In the genomic region with DNA sequence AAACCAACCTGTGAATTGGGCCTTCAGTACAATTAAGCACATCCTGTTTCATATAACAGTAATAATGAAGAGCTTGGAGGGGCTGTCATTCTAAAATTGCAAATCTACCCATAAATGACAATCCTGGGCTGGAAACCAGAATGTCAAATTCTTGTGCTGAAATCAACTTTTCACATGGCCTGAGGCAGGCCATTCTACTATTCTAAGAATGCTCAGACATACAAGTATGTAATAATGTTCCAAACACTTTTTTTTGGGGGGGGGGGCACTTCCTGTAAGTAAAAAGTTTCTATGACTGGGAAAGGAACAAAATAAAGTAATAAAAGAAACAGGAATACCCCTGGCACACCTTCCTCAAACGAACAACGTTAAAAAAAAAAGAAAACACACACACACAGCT, we compare ENCODE assay signal across 10 cellular contexts. TPM values are rescaled to one million over a fixed set of nuclear protein-coding genes. Genes with fewer than 3 reads are reported as not detected.
DNase-seq lines count a peak whose midpoint lies in the region; ATAC-seq, FAIRE-seq and TF ChIP-seq lines count a peak whose summit lies in the region.
"Had no signal": no experiment of that assay in that cellular context is flagged by ENCODE, and none has a peak within 500 bp of the region (broad histone marks: within the 10 kb centered on the region; RNA-seq: fewer than 3 reads in every experiment).

No MANE protein-coding gene starts in this region.

- no peak for TF ChIP-seq POLR2A in HepG2 (IDR thresholded peaks at IDR 0.05; ENCODE audit: insufficient read depth in 1 of 2, low read depth in 2 of 2, low read length in 2 of 2)
- TF ChIP-seq POLR2A in tibial nerve (IDR thresholded peaks at IDR 0.05) = no peak

- H3K27me3 ChIP-seq in HepG2 (ENCODE audit: control insufficient read depth in 1 of 2, insufficient read depth in 2 of 2, low read length in 2 of 2) (no peaks in the 10 kb centered on the region; a peak in 1 of 5 replicates), tibial nerve (no peaks in the 10 kb centered on the region)

- H3K27ac ChIP-seq in HepG2 (ENCODE audit: extremely low read length, insufficient read depth, low read length) (peak overlapping the region; percentile 89), tibial nerve (peak overlapping the region in 2 of 4 donors; percentile 97 to 100), substantia nigra (ENCODE audit: low read depth, low read length, poor library complexity, severe bottlenecking) (no peak overlapping the region)

- H3K4me2 ChIP-seq in HepG2 (ENCODE audit: low read depth, low read length) = peak overlapping the region; percentile 91

- H3K4me1 ChIP-seq in HepG2 (ENCODE audit: insufficient read depth, low read length) (peaks cover 67% of the 10 kb centered on the region), tibial nerve (peaks cover 0 to 73% (median 38%) of the 10 kb centered on the region in 4 donors)

- H3K79me2 ChIP-seq in HepG2 (ENCODE audit: insufficient read depth, low read length) = peaks cover 88% of the 10 kb centered on the region

- H3K9me3 ChIP-seq in HepG2 (ENCODE audit: low read length) (no peaks in the 10 kb centered on the region), tibial nerve (no peaks in the 10 kb centered on the region)

- no peak for TF ChIP-seq RAD21 in HepG2 (CRISPR knock-in tag; IDR thresholded peaks at IDR 0.05)

- 4% methylated on average over 2 of the region's 2 CpGs for WGBS in HepG2 (ENCODE audit: low lambda C conversion rate)
- WGBS in tibial nerve, 2 donors = 9 to 14% methylated on average over 2 of the region's 2 CpGs

- ATAC-seq in HepG2 (no peak), GM21786 (IDR thresholded peaks at IDR 0.05; ENCODE audit: unreplicated experiment) (no peak)

- intact Hi-C loops in HepG2 (cut with micrococcal nuclease; ENCODE audit: unreplicated experiment) = loop anchor here (5.0 to 10.0 kb wide), 2 partner anchors 34 to 207 kb away; a partner anchor contains a TSS

- peaks cover 33% of the 10 kb centered on the region for H4K20me1 ChIP-seq in HepG2 (ENCODE audit: insufficient read depth, low read length)

- H3K36me3 Mint-ChIP-seq in activated naive CD4-positive, alpha-beta T cell treated with anti-CD3 and anti-CD28 coated beads, Interleukin-2, amount 10 ng/mL, durations not matched to agents 7 days and 5 days = peaks cover 26% of the 10 kb centered on the region

- peak overlapping the region; percentile 100 for H3K27ac Mint-ChIP-seq in activated naive CD4-positive, alpha-beta T cell treated with anti-CD3 and anti-CD28 coated beads, Interleukin-2, amount 10 ng/mL, durations not matched to agents 7 days and 5 days

- FAIRE-seq in HepG2 (lab: Jason Lieb, UNC) = no peak

- H3K9me3 Mint-ChIP-seq in activated naive CD4-positive, alpha-beta T cell treated with anti-CD3 and anti-CD28 coated beads, Interleukin-2, amount 10 ng/mL, durations not matched to agents 7 days and 5 days = no peaks in the 10 kb centered on the region

- TF ChIP-seq EP300 in HepG2 (IDR thresholded peaks at IDR 0.05; ENCODE audit: low read depth in 2 of 2, low read length in 2 of 2) (no peak), HepG2 (CRISPR knock-in tag; IDR thresholded peaks at IDR 0.05; ENCODE audit: borderline replicate concordance) (no peak), tibial nerve (IDR thresholded peaks at IDR 0.05) (no peak)

- peak overlapping the region; percentile 99 for H3K4me3 Mint-ChIP-seq in activated naive CD4-positive, alpha-beta T cell treated with anti-CD3 and anti-CD28 coated beads, Interleukin-2, amount 10 ng/mL, durations not matched to agents 7 days and 5 days

- H3K4me1 Mint-ChIP-seq in activated naive CD4-positive, alpha-beta T cell treated with anti-CD3 and anti-CD28 coated beads, Interleukin-2, amount 10 ng/mL, durations not matched to agents 7 days and 5 days = peaks cover 64% of the 10 kb centered on the region

- CTCF ChIA-PET in activated naive CD4-positive, alpha-beta T cell treated with anti-CD3 and anti-CD28 coated beads, Interleukin-2, amount 10 ng/mL, durations not matched to agents 7 days and 5 days (lab: Charles Lee) = no interaction called here
- CTCF ChIA-PET in HepG2 (lab: Yijun Ruan, JAX; ENCODE audit: low intra/inter-chr PET ratio, low total read pairs) = no interaction called here

- no peaks in the 10 kb centered on the region; a peak in 1 of 5 replicates for H3K36me3 ChIP-seq in HepG2 (replicated peaks in 1 of 2; ENCODE audit: control insufficient read depth in 1 of 2, insufficient read depth in 2 of 2, low read length in 2 of 2)
- H3K36me3 ChIP-seq in tibial nerve = no peaks in the 10 kb centered on the region

- peak overlapping the region; percentile 98 for H3K9ac ChIP-seq in HepG2 (ENCODE audit: insufficient read depth, low read depth, low read length)

- in situ Hi-C loops in astrocyte of the cerebellum (cut with HindIII; ENCODE audit: low sequenced_read_pairs) (no loop called here), HepG2 (cut with HindIII; ENCODE audit: extremely low pct_ligation_motif_present, low pct_unique_long_range_greater_than_20kb) (loop anchor here (5.0 kb wide), 1 partner anchor 79 kb away; no protein-coding TSS in a partner anchor)

- no TSS peak for BruUV-seq in HepG2 (replicated peaks; lab: Mats Ljungman, UMichigan)

- no peak overlapping the region for H2AFZ ChIP-seq in HepG2 (ENCODE audit: low read length)

- TF ChIP-seq CTCF in astrocyte of the cerebellum (IDR thresholded peaks at IDR 0.05; ENCODE audit: low read depth, low read length, missing control alignments) = no peak
- no peak for TF ChIP-seq CTCF in HepG2 (CRISPR knock-in tag; IDR thresholded peaks at IDR 0.05)
- no peak for TF ChIP-seq CTCF in tibial nerve (IDR thresholded peaks at IDR 0.05)

- no peaks in the 10 kb centered on the region for H3K27me3 Mint-ChIP-seq in activated naive CD4-positive, alpha-beta T cell treated with anti-CD3 and anti-CD28 coated beads, Interleukin-2, amount 10 ng/mL, durations not matched to agents 7 days and 5 days

- H3K4me3 ChIP-seq in astrocyte of the cerebellum (ENCODE audit: low read depth, low read length) (peak overlapping the region; percentile 74), HepG2 (replicated peaks in 1 of 3; ENCODE audit: insufficient read depth in 1 of 3, low read depth in 2 of 3, low read length in 3 of 3) (peak overlapping the region; percentile 89 to 94 (median 91)), tibial nerve (peak overlapping the region in 3 of 4 donors; percentile 58 to 99 (median 81))

- DNase-seq in activated naive CD4-positive, alpha-beta T cell treated with anti-CD3 and anti-CD28 coated beads, Interleukin-2, amount 10 ng/mL, durations not matched to agents 7 days and 5 days = no peak
- no peak for DNase-seq in activated naive CD4-positive, alpha-beta T cell treated with Interleukin-2 at 50 U/mL for 16 hours
- DNase-seq in astrocyte of the cerebellum (ENCODE audit: low read depth) = no peak
- DNase-seq in HepG2 (ENCODE audit: low spot score) = no peak
- no peak for DNase-seq in tibial nerve (ENCODE audit: low spot score in 2 of 2)
- no peak for DNase-seq in NOMO-1 (lab: John Stamatoyannopoulos, UW; ENCODE audit: unreplicated experiment in 2 of 2)
- no peak for DNase-seq in substantia nigra (lab: John Stamatoyannopoulos, UW)
- DNase-seq: activated CD8-positive, alpha-beta memory T cell treated with anti-CD3 and anti-CD28 coated beads, Interleukin-2, amount 50 U/mL, for 48 hours; stimulated activated CD4-positive, alpha-beta T cell treated with anti-CD3 and anti-CD28 coated beads, Interleukin-4, amount 100 ng/mL, for 1 hour had no signal

- POLR2A ChIA-PET in HepG2 (lab: Yijun Ruan, JAX) = interaction anchor here (2.6 to 3.1 kb wide), 2 partner anchors 15 to 34 kb away, joined by 8 to 22 read pairs; a partner anchor contains a TSS

RNA-seq across cellular contexts. Expression of a gene that starts 1.5 kb away (rescaled TPM):
- total RNA-seq in HepG2 (2016; rRNA removed; fragmentation: Illumina TruSeq; extraction: Trizol) (184 and 270 TPM in 2 replicates), tibial nerve (10 to 100 TPM; 48.4 to 80.1 (median 58.6) TPM)
- 51.8 and 53.7 TPM in 2 replicates for total RNA-seq in HepG2 (2016; cell fraction: cytosol; rRNA removed; fragmentation: Illumina TruSeq; extraction: Trizol; ENCODE audit: low read depth)
- 190 and 264 TPM in 2 replicates for total RNA-seq in HepG2 (2016; cell fraction: insoluble cytoplasmic fraction; rRNA removed; fragmentation: Illumina TruSeq; extraction: Trizol)
- total RNA-seq in HepG2 (2016; cell fraction: membrane; rRNA removed; fragmentation: Illumina TruSeq; extraction: Trizol) = 150 and 153 TPM in 2 replicates
- 90.0 and 98.4 TPM in 2 replicates for total RNA-seq in HepG2 (2016; cell fraction: nucleus; rRNA removed; fragmentation: Illumina TruSeq; extraction: Trizol)
- 45.3 and 52.1 TPM in 2 replicates for polyA plus RNA-seq in HepG2 (2011; rRNA removed)
- 30.2 and 38.0 TPM in 2 replicates for polyA plus RNA-seq in HepG2 (2011; cell fraction: cytosol; rRNA removed)
- 22.1 and 27.0 TPM in 2 replicates for polyA plus RNA-seq in HepG2 (2011; cell fraction: nucleus; rRNA removed)
- 73.5 and 77.9 TPM in 2 replicates for polyA plus RNA-seq in HepG2 (2012)
- polyA plus RNA-seq in HepG2 (2016; cell fraction: cytosol; fragmentation: Illumina TruSeq; extraction: Trizol; ENCODE audit: low read depth) = 58.4 and 64.0 TPM in 2 replicates
- polyA plus RNA-seq in HepG2 (2016; cell fraction: insoluble cytoplasmic fraction; fragmentation: Illumina TruSeq; extraction: Trizol; ENCODE audit: low read depth) = 240 and 256 TPM in 2 replicates
- polyA plus RNA-seq in HepG2 (2016; cell fraction: membrane; fragmentation: Illumina TruSeq; extraction: Trizol; ENCODE audit: low read depth) = 110 and 111 TPM in 2 replicates
- 129 and 137 TPM in 2 replicates for polyA plus RNA-seq in HepG2 (2016; cell fraction: nucleus; fragmentation: Illumina TruSeq; extraction: Trizol; ENCODE audit: insufficient read depth, low read depth)
- 28.2 and 68.1 TPM in 2 replicates for polyA minus RNA-seq in HepG2 (2011; rRNA and poly(A)+ RNA removed; ENCODE audit: low replicate concordance)
- polyA minus RNA-seq in HepG2 (2011; cell fraction: cytosol; rRNA and poly(A)+ RNA removed) = 50.5 and 61.1 TPM in 2 replicates
- 51.4 and 66.6 TPM in 2 replicates for polyA minus RNA-seq in HepG2 (2011; cell fraction: nucleus; rRNA and poly(A)+ RNA removed)

RNA-seq across cellular contexts. Expression of a gene that starts 33.7 kb away (rescaled TPM):
- total RNA-seq in HepG2 (2016; rRNA removed; fragmentation: Illumina TruSeq; extraction: Trizol) (478 and 735 TPM in 2 replicates), tibial nerve (100 to 1,000 TPM; 154 to 230 (median 201) TPM)
- 60.7 and 67.1 TPM in 2 replicates for total RNA-seq in HepG2 (2016; cell fraction: cytosol; rRNA removed; fragmentation: Illumina TruSeq; extraction: Trizol; ENCODE audit: low read depth)
- 492 and 742 TPM in 2 replicates for total RNA-seq in HepG2 (2016; cell fraction: insoluble cytoplasmic fraction; rRNA removed; fragmentation: Illumina TruSeq; extraction: Trizol)
- 128 and 136 TPM in 2 replicates for total RNA-seq in HepG2 (2016; cell fraction: membrane; rRNA removed; fragmentation: Illumina TruSeq; extraction: Trizol)
- total RNA-seq in HepG2 (2016; cell fraction: nucleus; rRNA removed; fragmentation: Illumina TruSeq; extraction: Trizol) = 233 and 239 TPM in 2 replicates
- polyA plus RNA-seq in HepG2 (2011; rRNA removed) = 165 and 187 TPM in 2 replicates
- polyA plus RNA-seq in HepG2 (2011; cell fraction: cytosol; rRNA removed) = 153 and 171 TPM in 2 replicates
- polyA plus RNA-seq in HepG2 (2011; cell fraction: nucleus; rRNA removed) = 105 and 119 TPM in 2 replicates
- polyA plus RNA-seq in HepG2 (2012) = 281 and 405 TPM in 2 replicates
- 26.8 and 33.1 TPM in 2 replicates for polyA plus RNA-seq in HepG2 (2016; cell fraction: cytosol; fragmentation: Illumina TruSeq; extraction: Trizol; ENCODE audit: low read depth)
- polyA plus RNA-seq in HepG2 (2016; cell fraction: insoluble cytoplasmic fraction; fragmentation: Illumina TruSeq; extraction: Trizol; ENCODE audit: low read depth) = 585 and 612 TPM in 2 replicates
- 74.1 and 78.6 TPM in 2 replicates for polyA plus RNA-seq in HepG2 (2016; cell fraction: membrane; fragmentation: Illumina TruSeq; extraction: Trizol; ENCODE audit: low read depth)
- polyA plus RNA-seq in HepG2 (2016; cell fraction: nucleus; fragmentation: Illumina TruSeq; extraction: Trizol; ENCODE audit: insufficient read depth, low read depth) = 287 and 304 TPM in 2 replicates
- 402 and 449 TPM in 2 replicates for polyA minus RNA-seq in HepG2 (2011; rRNA and poly(A)+ RNA removed; ENCODE audit: low replicate concordance)
- polyA minus RNA-seq in HepG2 (2011; cell fraction: cytosol; rRNA and poly(A)+ RNA removed) = 171 and 204 TPM in 2 replicates
- 196 and 222 TPM in 2 replicates for polyA minus RNA-seq in HepG2 (2011; cell fraction: nucleus; rRNA and poly(A)+ RNA removed)
